11 cellular contexts compared by ENCODE assay signal in the genomic region with DNA sequence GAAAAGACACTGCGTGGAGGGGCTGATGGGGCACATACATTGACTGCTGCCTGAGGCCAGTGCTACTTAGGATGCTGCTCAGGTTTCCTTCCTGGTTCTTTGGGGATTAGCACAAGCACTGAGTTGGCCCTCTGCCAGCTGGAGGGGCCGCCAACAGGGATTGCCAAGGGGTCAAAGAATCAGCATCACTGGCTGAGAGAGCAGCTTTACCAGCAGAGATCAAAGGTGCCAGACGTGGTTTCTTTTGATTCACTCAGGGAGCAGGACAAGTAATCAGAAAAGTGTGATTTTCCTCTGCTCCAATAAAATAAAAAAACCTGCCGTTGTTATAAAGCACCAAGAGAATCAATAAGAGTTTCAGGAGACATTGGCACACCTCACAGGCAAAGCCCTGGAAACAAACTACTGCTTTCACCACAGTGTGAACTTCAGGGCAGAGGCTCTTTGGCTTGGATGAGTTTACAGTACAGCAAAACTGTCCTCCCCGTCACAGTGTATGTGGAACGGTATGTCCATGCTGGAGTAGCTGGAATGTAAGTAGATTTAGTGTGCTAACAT. TPM values are rescaled to one million over a fixed set of nuclear protein-coding genes. Genes with fewer than 3 reads are reported as not detected.
DNase-seq lines count a peak whose midpoint lies in the region; ATAC-seq and TF ChIP-seq lines count a peak whose summit lies in the region.
"Had no signal": no experiment of that assay in that cellular context is flagged by ENCODE, and none has a peak within 500 bp of the region (broad histone marks: within the 10 kb centered on the region; RNA-seq: fewer than 3 reads in every experiment).

No MANE protein-coding gene starts in this region.

- BruUV-seq in A673 (replicated peaks; lab: Mats Ljungman, UMichigan): no TSS peak

- ATAC-seq in GM21381 (IDR thresholded peaks at IDR 0.05; ENCODE audit: unreplicated experiment) (no peak), GM18873 (IDR thresholded peaks at IDR 0.05; ENCODE audit: low FRiP score, unreplicated experiment) (no peak)
- no peak for ATAC-seq in activated CD4-positive, CD25-positive, alpha-beta regulatory T cell treated with anti-CD3 and anti-CD28 coated beads, Interleukin-2, amount 50 U/mL, for 24 hours

- no peak overlapping the region for H3K4me3 ChIP-seq in A673 (ENCODE audit: low read depth, low read length, poor library complexity, severe bottlenecking)
- H3K4me3 ChIP-seq in WERI-Rb-1 (ENCODE audit: low read depth, low read length): no peak overlapping the region
- H3K4me3 ChIP-seq: BLaER1 treated with 17β-estradiol and CSF1 and Interleukin-3, amounts not matched to agents 10 nM and 100 nM; HAP-1; spleen had no signal

- H3K4me1 ChIP-seq in A673 (ENCODE audit: insufficient read depth, low read length, poor library complexity, severe bottlenecking): peaks cover 7% of the 10 kb centered on the region
- H3K4me1 ChIP-seq: BLaER1 treated with 17β-estradiol and CSF1 and Interleukin-3, amounts not matched to agents 10 nM and 100 nM; HAP-1; spleen had no signal

- DNase-seq in A673 (ENCODE audit: low spot score) (peak; percentile 41), WERI-Rb-1 (peak; percentile 77), iris pigment epithelial cell (ENCODE audit: low read depth) (peak; percentile 98)
- no peak for DNase-seq in activated CD4-positive, alpha-beta memory T cell treated with anti-CD3 and anti-CD28 coated beads, Interleukin-2, amount 10 ng/mL, durations not matched to agents 7 days and 5 days
- DNase-seq: spleen had no signal

- H3K36me3 Mint-ChIP-seq in activated CD4-positive, alpha-beta memory T cell treated with anti-CD3 and anti-CD28 coated beads, Interleukin-2, amount 10 ng/mL, durations not matched to agents 7 days and 5 days (ENCODE audit: low read depth): no peaks in the 10 kb centered on the region

- intact Hi-C loops in A673 (cut with micrococcal nuclease; ENCODE audit: unreplicated experiment): no loop called here

- CTCF ChIA-PET in A673 (lab: Charles Lee): interaction anchor here (0.6 kb wide), 1 partner anchor 350 kb away, joined by 13 read pairs; no protein-coding TSS in a partner anchor
- CTCF ChIA-PET in activated CD4-positive, alpha-beta memory T cell treated with anti-CD3 and anti-CD28 coated beads, Interleukin-2, amount 10 ng/mL, durations not matched to agents 7 days and 5 days (lab: Charles Lee): no interaction called here

- no peaks in the 10 kb centered on the region for H3K9me3 Mint-ChIP-seq in activated CD4-positive, alpha-beta memory T cell treated with anti-CD3 and anti-CD28 coated beads, Interleukin-2, amount 10 ng/mL, durations not matched to agents 7 days and 5 days

- TF ChIP-seq CTCF in A673 (conservative IDR thresholded peaks at IDR 0.05; ENCODE audit: low read depth, low read length): no peak
- TF ChIP-seq CTCF in WERI-Rb-1 (IDR thresholded peaks at IDR 0.05; ENCODE audit: low read depth, low read length): no peak

- TF ChIP-seq RAD21 in Ishikawa (IDR thresholded peaks at IDR 0.05; ENCODE audit: low read depth): no peak

- no peak overlapping the region for H3K27ac Mint-ChIP-seq in activated CD4-positive, alpha-beta memory T cell treated with anti-CD3 and anti-CD28 coated beads, Interleukin-2, amount 10 ng/mL, durations not matched to agents 7 days and 5 days

- peaks cover 42% of the 10 kb centered on the region for H3K27me3 Mint-ChIP-seq in activated CD4-positive, alpha-beta memory T cell treated with anti-CD3 and anti-CD28 coated beads, Interleukin-2, amount 10 ng/mL, durations not matched to agents 7 days and 5 days

- no peaks in the 10 kb centered on the region for H3K9me3 ChIP-seq in A673 (ENCODE audit: low read depth, low read length, poor library complexity, severe bottlenecking)
- no peaks in the 10 kb centered on the region for H3K9me3 ChIP-seq in WERI-Rb-1 (ENCODE audit: severe bottlenecking)
- H3K9me3 ChIP-seq: HAP-1, spleen had no signal

- H3K27me3 ChIP-seq in A673 (replicated peaks; ENCODE audit: insufficient read depth, low read depth, low read length, poor library complexity) (no peaks in the 10 kb centered on the region), WERI-Rb-1 (ENCODE audit: insufficient read depth, low read depth, severe bottlenecking) (no peaks in the 10 kb centered on the region)
- H3K27me3 ChIP-seq: BLaER1 treated with 17β-estradiol and CSF1 and Interleukin-3, amounts not matched to agents 10 nM and 100 nM had no signal

- POLR2A ChIA-PET in A673 (lab: Charles Lee; ENCODE audit: low non-redundant PET): no interaction called here
- POLR2A ChIA-PET in activated CD4-positive, alpha-beta memory T cell treated with anti-CD3 and anti-CD28 coated beads, Interleukin-2, amount 10 ng/mL, durations not matched to agents 7 days and 5 days (lab: Charles Lee): no interaction called here

- H3K4me1 Mint-ChIP-seq in activated CD4-positive, alpha-beta memory T cell treated with anti-CD3 and anti-CD28 coated beads, Interleukin-2, amount 10 ng/mL, durations not matched to agents 7 days and 5 days: no peaks in the 10 kb centered on the region

- H3K4me3 Mint-ChIP-seq in activated CD4-positive, alpha-beta memory T cell treated with anti-CD3 and anti-CD28 coated beads, Interleukin-2, amount 10 ng/mL, durations not matched to agents 7 days and 5 days: no peak overlapping the region

- TF ChIP-seq EP300 in Ishikawa (IDR thresholded peaks at IDR 0.05; ENCODE audit: borderline replicate concordance): no peak

- H3K36me3 ChIP-seq in A673 (ENCODE audit: insufficient read depth, low read length, poor library complexity, severe bottlenecking): no peaks in the 10 kb centered on the region
- H3K36me3 ChIP-seq in WERI-Rb-1: no peaks in the 10 kb centered on the region
- H3K36me3 ChIP-seq: HAP-1, spleen had no signal

- H3K27ac ChIP-seq in A673 (ENCODE audit: low read depth, low read length, poor library complexity, severe bottlenecking) (no peak overlapping the region), WERI-Rb-1 (no peak overlapping the region)
- H3K27ac ChIP-seq: BLaER1 treated with 17β-estradiol and CSF1 and Interleukin-3, amounts not matched to agents 10 nM and 100 nM; spleen had no signal

TF ChIP-seq in Ishikawa, 13 proteins besides CTCF, POLR2A, EP300 and RAD21:
- TF ChIP-seq CREB1 (IDR thresholded peaks at IDR 0.05; ENCODE audit: low read depth): no peak
- peak; percentile 40; the same call in 1 of the 2 replicates for TF ChIP-seq NFIC (IDR thresholded peaks at IDR 0.05)

RNA-seq across cellular contexts. Expression of a gene that starts 45.8 kb away (rescaled TPM):
- total RNA-seq in A673 (2021): 0.37 and 0.70 TPM in 2 replicates
- total RNA-seq in activated CD4-positive, alpha-beta memory T cell treated with anti-CD3 and anti-CD28 coated beads, Interleukin-2, amount 10 ng/mL, durations not matched to agents 7 days and 5 days: under 1 TPM; 0.58 to 0.88 TPM
